Comparison of ENCODE assay signal across 1 cellular context in the genomic region with DNA sequence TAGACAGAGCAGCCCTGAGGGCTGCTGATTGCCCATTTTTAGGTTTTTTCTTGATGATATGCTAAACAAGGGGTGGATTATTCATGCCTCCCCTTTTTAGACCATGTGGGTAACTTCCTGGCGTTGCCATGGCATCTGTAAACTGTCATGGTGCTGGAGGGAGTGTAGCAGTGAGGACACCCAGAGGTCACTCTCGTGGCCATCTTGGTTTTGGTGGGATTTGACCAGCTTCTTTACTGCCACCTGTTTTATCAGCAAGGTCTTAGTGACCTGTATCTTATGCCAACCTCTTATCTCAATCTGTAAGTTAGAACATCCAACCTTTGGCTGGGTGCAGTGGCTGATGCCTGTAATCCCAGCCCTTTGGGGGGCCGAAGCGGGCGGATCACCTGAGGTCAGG.
TF ChIP-seq lines count a peak whose summit lies in the region.

No MANE protein-coding gene starts in this region.

TF ChIP-seq in GM23338, 12 proteins besides CTCF, POLR2A, EP300 and RAD21 (continued from another document):
- TF ChIP-seq, protein P1, sequence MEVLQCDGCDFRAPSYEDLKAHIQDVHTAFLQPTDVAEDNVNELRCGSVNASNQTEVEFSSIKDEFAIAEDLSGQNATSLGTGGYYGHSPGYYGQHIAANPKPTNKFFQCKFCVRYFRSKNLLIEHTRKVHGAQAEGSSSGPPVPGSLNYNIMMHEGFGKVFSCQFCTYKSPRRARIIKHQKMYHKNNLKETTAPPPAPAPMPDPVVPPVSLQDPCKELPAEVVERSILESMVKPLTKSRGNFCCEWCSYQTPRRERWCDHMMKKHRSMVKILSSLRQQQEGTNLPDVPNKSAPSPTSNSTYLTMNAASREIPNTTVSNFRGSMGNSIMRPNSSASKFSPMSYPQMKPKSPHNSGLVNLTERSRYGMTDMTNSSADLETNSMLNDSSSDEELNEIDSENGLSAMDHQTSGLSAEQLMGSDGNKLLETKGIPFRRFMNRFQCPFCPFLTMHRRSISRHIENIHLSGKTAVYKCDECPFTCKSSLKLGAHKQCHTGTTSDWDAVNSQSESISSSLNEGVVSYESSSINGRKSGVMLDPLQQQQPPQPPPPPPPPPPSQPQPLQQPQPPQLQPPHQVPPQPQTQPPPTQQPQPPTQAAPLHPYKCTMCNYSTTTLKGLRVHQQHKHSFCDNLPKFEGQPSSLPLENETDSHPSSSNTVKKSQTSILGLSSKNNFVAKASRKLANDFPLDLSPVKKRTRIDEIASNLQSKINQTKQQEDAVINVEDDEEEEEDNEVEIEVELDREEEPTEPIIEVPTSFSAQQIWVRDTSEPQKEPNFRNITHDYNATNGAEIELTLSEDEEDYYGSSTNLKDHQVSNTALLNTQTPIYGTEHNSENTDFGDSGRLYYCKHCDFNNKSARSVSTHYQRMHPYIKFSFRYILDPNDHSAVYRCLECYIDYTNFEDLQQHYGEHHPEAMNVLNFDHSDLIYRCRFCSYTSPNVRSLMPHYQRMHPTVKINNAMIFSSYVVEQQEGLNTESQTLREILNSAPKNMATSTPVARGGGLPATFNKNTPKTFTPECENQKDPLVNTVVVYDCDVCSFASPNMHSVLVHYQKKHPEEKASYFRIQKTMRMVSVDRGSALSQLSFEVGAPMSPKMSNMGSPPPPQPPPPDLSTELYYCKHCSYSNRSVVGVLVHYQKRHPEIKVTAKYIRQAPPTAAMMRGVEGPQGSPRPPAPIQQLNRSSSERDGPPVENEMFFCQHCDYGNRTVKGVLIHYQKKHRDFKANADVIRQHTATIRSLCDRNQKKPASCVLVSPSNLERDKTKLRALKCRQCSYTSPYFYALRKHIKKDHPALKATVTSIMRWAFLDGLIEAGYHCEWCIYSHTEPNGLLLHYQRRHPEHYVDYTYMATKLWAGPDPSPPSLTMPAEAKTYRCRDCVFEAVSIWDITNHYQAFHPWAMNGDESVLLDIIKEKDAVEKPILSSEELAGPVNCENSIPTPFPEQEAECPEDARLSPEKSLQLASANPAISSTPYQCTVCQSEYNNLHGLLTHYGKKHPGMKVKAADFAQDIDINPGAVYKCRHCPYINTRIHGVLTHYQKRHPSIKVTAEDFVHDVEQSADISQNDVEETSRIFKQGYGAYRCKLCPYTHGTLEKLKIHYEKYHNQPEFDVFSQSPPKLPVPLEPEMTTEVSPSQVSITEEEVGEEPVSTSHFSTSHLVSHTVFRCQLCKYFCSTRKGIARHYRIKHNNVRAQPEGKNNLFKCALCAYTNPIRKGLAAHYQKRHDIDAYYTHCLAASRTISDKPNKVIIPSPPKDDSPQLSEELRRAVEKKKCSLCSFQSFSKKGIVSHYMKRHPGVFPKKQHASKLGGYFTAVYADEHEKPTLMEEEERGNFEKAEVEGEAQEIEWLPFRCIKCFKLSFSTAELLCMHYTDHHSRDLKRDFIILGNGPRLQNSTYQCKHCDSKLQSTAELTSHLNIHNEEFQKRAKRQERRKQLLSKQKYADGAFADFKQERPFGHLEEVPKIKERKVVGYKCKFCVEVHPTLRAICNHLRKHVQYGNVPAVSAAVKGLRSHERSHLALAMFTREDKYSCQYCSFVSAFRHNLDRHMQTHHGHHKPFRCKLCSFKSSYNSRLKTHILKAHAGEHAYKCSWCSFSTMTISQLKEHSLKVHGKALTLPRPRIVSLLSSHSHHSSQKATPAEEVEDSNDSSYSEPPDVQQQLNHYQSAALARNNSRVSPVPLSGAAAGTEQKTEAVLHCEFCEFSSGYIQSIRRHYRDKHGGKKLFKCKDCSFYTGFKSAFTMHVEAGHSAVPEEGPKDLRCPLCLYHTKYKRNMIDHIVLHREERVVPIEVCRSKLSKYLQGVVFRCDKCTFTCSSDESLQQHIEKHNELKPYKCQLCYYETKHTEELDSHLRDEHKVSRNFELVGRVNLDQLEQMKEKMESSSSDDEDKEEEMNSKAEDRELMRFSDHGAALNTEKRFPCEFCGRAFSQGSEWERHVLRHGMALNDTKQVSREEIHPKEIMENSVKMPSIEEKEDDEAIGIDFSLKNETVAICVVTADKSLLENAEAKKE (CRISPR knock-in tag; IDR thresholded peaks at IDR 0.05) = no peak
- TF ChIP-seq CREB1 (CRISPR knock-in tag; IDR thresholded peaks at IDR 0.05; ENCODE audit: low read depth) (no peak), JUNB (IDR thresholded peaks at IDR 0.05; ENCODE audit: unreplicated experiment) (no peak), EZH2phosphoT487 (IDR thresholded peaks at IDR 0.05; ENCODE audit: unreplicated experiment) (no peak)
- TF ChIP-seq, protein P2, sequence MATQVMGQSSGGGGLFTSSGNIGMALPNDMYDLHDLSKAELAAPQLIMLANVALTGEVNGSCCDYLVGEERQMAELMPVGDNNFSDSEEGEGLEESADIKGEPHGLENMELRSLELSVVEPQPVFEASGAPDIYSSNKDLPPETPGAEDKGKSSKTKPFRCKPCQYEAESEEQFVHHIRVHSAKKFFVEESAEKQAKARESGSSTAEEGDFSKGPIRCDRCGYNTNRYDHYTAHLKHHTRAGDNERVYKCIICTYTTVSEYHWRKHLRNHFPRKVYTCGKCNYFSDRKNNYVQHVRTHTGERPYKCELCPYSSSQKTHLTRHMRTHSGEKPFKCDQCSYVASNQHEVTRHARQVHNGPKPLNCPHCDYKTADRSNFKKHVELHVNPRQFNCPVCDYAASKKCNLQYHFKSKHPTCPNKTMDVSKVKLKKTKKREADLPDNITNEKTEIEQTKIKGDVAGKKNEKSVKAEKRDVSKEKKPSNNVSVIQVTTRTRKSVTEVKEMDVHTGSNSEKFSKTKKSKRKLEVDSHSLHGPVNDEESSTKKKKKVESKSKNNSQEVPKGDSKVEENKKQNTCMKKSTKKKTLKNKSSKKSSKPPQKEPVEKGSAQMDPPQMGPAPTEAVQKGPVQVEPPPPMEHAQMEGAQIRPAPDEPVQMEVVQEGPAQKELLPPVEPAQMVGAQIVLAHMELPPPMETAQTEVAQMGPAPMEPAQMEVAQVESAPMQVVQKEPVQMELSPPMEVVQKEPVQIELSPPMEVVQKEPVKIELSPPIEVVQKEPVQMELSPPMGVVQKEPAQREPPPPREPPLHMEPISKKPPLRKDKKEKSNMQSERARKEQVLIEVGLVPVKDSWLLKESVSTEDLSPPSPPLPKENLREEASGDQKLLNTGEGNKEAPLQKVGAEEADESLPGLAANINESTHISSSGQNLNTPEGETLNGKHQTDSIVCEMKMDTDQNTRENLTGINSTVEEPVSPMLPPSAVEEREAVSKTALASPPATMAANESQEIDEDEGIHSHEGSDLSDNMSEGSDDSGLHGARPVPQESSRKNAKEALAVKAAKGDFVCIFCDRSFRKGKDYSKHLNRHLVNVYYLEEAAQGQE (IDR thresholded peaks at IDR 0.05; ENCODE audit: unreplicated experiment) = no peak
